In genomic region chr3:102979682-102980378, GRCh38 we compare ENCODE assay signal across 10 cellular contexts.
DNase-seq lines count a peak whose midpoint lies in the region; ATAC-seq and TF ChIP-seq lines count a peak whose summit lies in the region.
"Had no signal": no experiment of that assay in that cellular context is flagged by ENCODE, and none has a peak within 500 bp of the region (broad histone marks: within the 10 kb centered on the region; RNA-seq: fewer than 3 reads in every experiment).

No MANE protein-coding gene starts in this region.

- WGBS in aorta, 2 donors: 13 to 17% methylated on average over 4 of the region's 4 CpGs

- DNase-seq in M059J (ENCODE audit: low read depth) (peak; percentile 95), dedifferentiated amniotic fluid mesenchymal stem cell (ENCODE audit: extremely low spot score) (peak; percentile 96), mucosa of descending colon (peak; percentile 27 to 40 (median 29)), aorta (peak; percentile 90 to 91), NK-92 (lab: John Stamatoyannopoulos, UW; ENCODE audit: unreplicated experiment) (no peak), NCI-H1105 (lab: John Stamatoyannopoulos, UW) (no peak), DMS53 (lab: John Stamatoyannopoulos, UW) (no peak)
- DNase-seq: cortex of kidney, naive B cell, NCI-H510A treated with DMSO at 0.1 percent for 48 hours had no signal

- H3K27ac ChIP-seq in aorta (ENCODE audit: low read depth in 1 of 2, low read length in 2 of 2): no peak overlapping the region

- H3K9me3 ChIP-seq in mucosa of descending colon: no peaks in the 10 kb centered on the region
- H3K9me3 ChIP-seq in aorta (ENCODE audit: control insufficient read depth, low read length): peaks cover 1% of the 10 kb centered on the region

- intact Hi-C loops in mucosa of descending colon (cut with DNase I, micrococcal nuclease) (no loop called here), aorta (cut with DNase I) (no loop called here)

- peaks cover 0 to 2% of the 10 kb centered on the region in 2 donors for H3K27me3 ChIP-seq in aorta (ENCODE audit: control insufficient read depth in 1 of 2, insufficient read depth in 2 of 2, low read length in 1 of 2)

- no peaks in the 10 kb centered on the region for H3K4me1 ChIP-seq in mucosa of descending colon (ENCODE audit: low read depth)
- H3K4me1 ChIP-seq in aorta (ENCODE audit: control insufficient read depth in 1 of 2, insufficient read depth in 2 of 2, low read length in 2 of 2): peaks cover 0 to 2% of the 10 kb centered on the region in 2 donors

- H3K36me3 ChIP-seq in mucosa of descending colon (ENCODE audit: low read depth) (no peaks in the 10 kb centered on the region), aorta (ENCODE audit: control insufficient read depth in 1 of 2, insufficient read depth in 2 of 2, low read length in 1 of 2) (no peaks in the 10 kb centered on the region)

- H3K4me3 ChIP-seq in mucosa of descending colon: no peak overlapping the region
- H3K4me3 ChIP-seq in aorta (ENCODE audit: low read length in 2 of 2): no peak overlapping the region

- no peak for TF ChIP-seq CTCF in mucosa of descending colon (IDR thresholded peaks at IDR 0.05)

- ATAC-seq in mucosa of descending colon (peak; percentile 46), aorta (ENCODE audit: low FRiP score) (peak; percentile 93)

Comparison
In these comparisons a context has a peak if more than half of its experiments do, and no peak if none do; other contexts are left out.
1. DNase-seq: peak in M059J (single experiment), dedifferentiated amniotic fluid mesenchymal stem cell (single experiment), mucosa of descending colon (3 of 3) and aorta (2 of 2); none in NK-92 (single experiment), NCI-H1105 (single experiment) and DMS53 (single experiment).